Comparison of ENCODE assay signal across 22 cellular contexts in genomic region chr12:72586456-72586855, GRCh38.
"Had no signal": no experiment of that assay in that cellular context is flagged by ENCODE, and none has a peak within 500 bp of the region (broad histone marks: within the 10 kb centered on the region; RNA-seq: fewer than 3 reads in every experiment).

No MANE protein-coding gene starts in this region.

- H3K9me3 ChIP-seq: tibial artery had no signal

- H3K36me3 Mint-ChIP-seq: activated naive CD8-positive, alpha-beta T cell treated with anti-CD3 and anti-CD28 coated beads for 36 hours; brain; naive B cell; stimulated activated naive B cell treated with anti-CD40 and anti-IgM and Interleukin-4, amounts not matched to agents 10 μg/mL and 1 μg/mL and 100 μg/mL, for 72 hours had no signal

- H3K79me2 ChIP-seq: parathyroid adenoma had no signal

- H3K4me3 Mint-ChIP-seq: activated B cell treated with CpG ODN at 0.5 μM for 24 hours; activated CD8-positive, alpha-beta T cell treated with anti-CD3 and anti-CD28 coated beads for 36 hours; activated naive CD8-positive, alpha-beta T cell treated with anti-CD3 and anti-CD28 coated beads for 36 hours; brain; dendritic cell treated with granulocyte-macrophage colony-stimulating factor and Interleukin-4, amounts not matched to agents 40 ng/mL and 50 ng/mL, for 4 days; effector memory CD8-positive, alpha-beta T cell; naive B cell; stimulated activated naive B cell treated with anti-CD40 and anti-IgM and Interleukin-4, amounts not matched to agents 10 μg/mL and 1 μg/mL and 100 μg/mL, for 72 hours had no signal

- H3K4me3 ChIP-seq: heart left ventricle, lung, skin epidermis, tibial artery had no signal

- H3K4me1 Mint-ChIP-seq: activated B cell treated with CpG ODN at 0.5 μM for 24 hours; activated naive CD8-positive, alpha-beta T cell treated with anti-CD3 and anti-CD28 coated beads for 36 hours; naive B cell; stimulated activated naive B cell treated with anti-CD40 and anti-IgM and Interleukin-4, amounts not matched to agents 10 μg/mL and 1 μg/mL and 100 μg/mL, for 72 hours had no signal

- DNase-seq: activated B cell treated with CpG ODN at 0.5 μM for 24 hours; activated CD4-positive, alpha-beta T cell treated with anti-CD3 and anti-CD28 coated beads for 48 hours; activated CD8-positive, alpha-beta memory T cell treated with anti-CD3 and anti-CD28 coated beads, Interleukin-2, amount 50 U/mL, for 4 hours; activated CD8-positive, alpha-beta T cell treated with anti-CD3 and anti-CD28 coated beads for 36 hours; activated naive CD8-positive, alpha-beta T cell treated with anti-CD3 and anti-CD28 coated beads for 36 hours; cerebellar nuclear complex; effector memory CD8-positive, alpha-beta T cell; heart left ventricle; islet precursor cell; naive B cell; right cardiac atrium; stimulated activated CD4-positive, alpha-beta T cell treated with anti-CD3 and anti-CD28 coated beads, Interleukin-15, amount 100 ng/mL, for 24 hours; stimulated activated CD4-positive, alpha-beta T cell treated with anti-CD3 and anti-CD28 coated beads, Interleukin-4, amount 100 ng/mL, for 1 hour; stimulated activated naive B cell treated with anti-CD40 and anti-IgM and Interleukin-4, amounts not matched to agents 10 μg/mL and 1 μg/mL and 100 μg/mL, for 72 hours; T-helper 2 cell; tibial artery had no signal

- H3K9me3 Mint-ChIP-seq: activated naive CD8-positive, alpha-beta T cell treated with anti-CD3 and anti-CD28 coated beads for 36 hours; brain had no signal

- H3K27ac Mint-ChIP-seq: activated B cell treated with CpG ODN at 0.5 μM for 24 hours; activated CD8-positive, alpha-beta T cell treated with anti-CD3 and anti-CD28 coated beads for 36 hours; activated naive CD8-positive, alpha-beta T cell treated with anti-CD3 and anti-CD28 coated beads for 36 hours; brain; dendritic cell treated with granulocyte-macrophage colony-stimulating factor and Interleukin-4, amounts not matched to agents 40 ng/mL and 50 ng/mL, for 4 days; effector memory CD8-positive, alpha-beta T cell; naive B cell; stimulated activated naive B cell treated with anti-CD40 and anti-IgM and Interleukin-4, amounts not matched to agents 10 μg/mL and 1 μg/mL and 100 μg/mL, for 72 hours had no signal

- H3K9ac ChIP-seq: parathyroid adenoma had no signal

- H3K27me3 Mint-ChIP-seq: activated B cell treated with CpG ODN at 0.5 μM for 24 hours; activated CD8-positive, alpha-beta T cell treated with anti-CD3 and anti-CD28 coated beads for 36 hours; activated naive CD8-positive, alpha-beta T cell treated with anti-CD3 and anti-CD28 coated beads for 36 hours; brain; dendritic cell treated with granulocyte-macrophage colony-stimulating factor and Interleukin-4, amounts not matched to agents 40 ng/mL and 50 ng/mL, for 4 days; effector memory CD8-positive, alpha-beta T cell; naive B cell; stimulated activated naive B cell treated with anti-CD40 and anti-IgM and Interleukin-4, amounts not matched to agents 10 μg/mL and 1 μg/mL and 100 μg/mL, for 72 hours had no signal

- H3K36me3 ChIP-seq: heart left ventricle, tibial artery had no signal

- H3K27ac ChIP-seq: epithelial cell of prostate, heart left ventricle, parathyroid adenoma, skin epidermis, tibial artery had no signal

- H3K27me3 ChIP-seq: heart left ventricle, tibial artery had no signal

- ATAC-seq: activated CD8-positive, alpha-beta T cell treated with anti-CD3 and anti-CD28 coated beads for 36 hours; effector memory CD8-positive, alpha-beta T cell; heart left ventricle; right cardiac atrium; stimulated activated naive B cell treated with anti-CD40 and anti-IgM and Interleukin-4, amounts not matched to agents 10 μg/mL and 1 μg/mL and 100 μg/mL, for 72 hours had no signal

- H3K4me1 ChIP-seq: heart left ventricle, parathyroid adenoma, tibial artery had no signal

- H2AFZ ChIP-seq: parathyroid adenoma had no signal
